In the genomic region with DNA sequence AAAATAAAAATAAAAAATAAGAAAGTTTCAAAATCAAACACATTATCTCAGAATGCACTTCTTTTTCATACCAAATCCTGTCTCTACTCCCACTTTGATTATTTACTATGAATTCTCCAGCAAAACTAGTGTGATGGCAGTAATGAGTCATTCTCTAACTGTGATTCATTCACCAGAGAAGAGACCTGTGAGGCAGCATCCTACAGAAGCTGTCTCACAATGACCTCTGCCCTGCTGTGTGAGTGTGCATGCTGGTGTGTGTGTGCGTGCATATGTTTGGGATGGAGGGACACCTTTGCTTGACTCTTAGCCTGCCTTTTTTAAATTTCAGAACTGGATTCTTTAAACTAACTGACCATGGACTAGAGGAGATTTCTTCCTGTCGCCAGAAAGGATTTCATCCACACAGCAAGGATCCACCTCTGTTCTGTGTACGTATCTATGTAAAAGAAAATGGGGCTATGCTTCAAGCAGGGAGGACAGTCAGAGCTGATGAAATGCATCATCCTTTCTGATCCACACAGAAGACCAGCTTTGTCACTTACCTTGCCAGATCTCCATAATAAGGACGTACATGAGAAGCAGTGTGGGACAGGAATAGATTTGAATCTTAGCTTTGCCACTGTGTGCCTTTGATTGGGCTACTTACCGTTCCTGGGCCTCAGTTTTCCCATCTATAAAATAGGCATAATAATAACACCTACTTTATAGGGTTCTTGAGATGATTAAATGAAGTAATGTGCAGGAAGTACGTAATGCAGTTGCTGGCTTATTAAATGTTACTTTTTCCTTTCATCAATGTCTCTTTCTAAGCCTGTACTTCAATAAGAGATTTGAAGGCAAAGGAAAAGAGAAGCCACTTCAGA, we compare ENCODE assay signal across 10 cellular contexts. TPM values are rescaled to one million over a fixed set of nuclear protein-coding genes. Genes with fewer than 3 reads are reported as not detected.
DNase-seq lines count a peak whose midpoint lies in the region; ATAC-seq, FAIRE-seq and TF ChIP-seq lines count a peak whose summit lies in the region.
"Had no signal": no experiment of that assay in that cellular context is flagged by ENCODE, and none has a peak within 500 bp of the region (broad histone marks: within the 10 kb centered on the region; RNA-seq: fewer than 3 reads in every experiment).

No MANE protein-coding gene starts in this region.

- peak overlapping the region; percentile 56 for H3K27ac Mint-ChIP-seq in activated T-helper 1 cell treated with anti-CD3 and anti-CD28 coated beads, Interleukin-12 subunit alpha, Interleukin-12 subunit beta, Interleukin-2, Interleukin-4 antibody, amounts not matched to agents 30 ng/mL and 10 ng/mL and 1 ng/mL, durations not matched to agents 14 hours and 24 hours and 36 hours
- no peak overlapping the region for H3K27ac Mint-ChIP-seq in neural progenitor cell

- ATAC-seq in heart right ventricle, result no peak

- H3K36me3 Mint-ChIP-seq in activated T-helper 1 cell treated with anti-CD3 and anti-CD28 coated beads, Interleukin-12 subunit alpha, Interleukin-12 subunit beta, Interleukin-2, Interleukin-4 antibody, amounts not matched to agents 30 ng/mL and 10 ng/mL and 1 ng/mL, durations not matched to agents 14 hours and 24 hours and 36 hours (ENCODE audit: low read depth), result peaks cover 70% of the 10 kb centered on the region
- H3K36me3 Mint-ChIP-seq in neural progenitor cell, result peaks cover 38% of the 10 kb centered on the region

- H4K20me1 ChIP-seq in keratinocyte (ENCODE audit: control insufficient read depth, extremely low read depth, insufficient read depth, low read length) (no peaks in the 10 kb centered on the region), neural progenitor cell (ENCODE audit: low read depth) (no peaks in the 10 kb centered on the region)

- no peaks in the 10 kb centered on the region for H3K27me3 Mint-ChIP-seq in activated T-helper 1 cell treated with anti-CD3 and anti-CD28 coated beads, Interleukin-12 subunit alpha, Interleukin-12 subunit beta, Interleukin-2, Interleukin-4 antibody, amounts not matched to agents 30 ng/mL and 10 ng/mL and 1 ng/mL, durations not matched to agents 14 hours and 24 hours and 36 hours (ENCODE audit: insufficient read depth)
- no peaks in the 10 kb centered on the region for H3K27me3 Mint-ChIP-seq in neural progenitor cell (ENCODE audit: insufficient read depth, low read depth)
- H3K27me3 Mint-ChIP-seq: CD8-positive, alpha-beta memory T cell had no signal

- TF ChIP-seq CTCF in keratinocyte (optimal IDR thresholded peaks at IDR 0.05 in 1 of 3, IDR thresholded peaks at IDR 0.05 in 1 of 3, conservative IDR thresholded peaks at IDR 0.05 in 1 of 3; ENCODE audit: extremely low read depth in 1 of 3, insufficient read depth in 2 of 3, low read length in 3 of 3), result peak in 1 of 3 experiments; percentile 8
- no peak for TF ChIP-seq CTCF in neural progenitor cell (IDR thresholded peaks at IDR 0.05)
- no peak for TF ChIP-seq CTCF in heart right ventricle (IDR thresholded peaks at IDR 0.05)
- TF ChIP-seq CTCF in GM13977 (IDR thresholded peaks at IDR 0.05; ENCODE audit: extremely low read depth, insufficient read depth, missing control alignments), result no peak

- intact Hi-C loops in activated T-helper 1 cell treated with anti-CD3 and anti-CD28 coated beads, Interleukin-12 subunit alpha, Interleukin-12 subunit beta, Interleukin-2, Interleukin-4 antibody, amounts not matched to agents 30 ng/mL and 10 ng/mL and 1 ng/mL, durations not matched to agents 14 hours and 24 hours and 36 hours (cut with micrococcal nuclease), result loop anchor here (1.0 to 2.0 kb wide), 5 partner anchors 26 to 288 kb away; a partner anchor contains a TSS
- intact Hi-C loops in heart right ventricle (cut with DNase I), result loop anchor here in 1 of 10 donors (10.0 kb wide), 1 partner anchor 125 kb away; a partner anchor contains a TSS

- no peaks in the 10 kb centered on the region for H3F3A ChIP-seq in neural progenitor cell (ENCODE audit: low read depth)

- DNase-seq in A172 (ENCODE audit: low spot score) (peak; percentile 79), HS-27A (ENCODE audit: low read depth) (peak; percentile 48), keratinocyte (ENCODE audit: low read depth, low spot score) (peak; percentile 40), mesenteric fat pad (ENCODE audit: low spot score) (no peak), neural progenitor cell (ENCODE audit: low spot score) (no peak), heart right ventricle (no peak), GM13977 (ENCODE audit: low spot score) (no peak)
- DNase-seq in activated T-helper 1 cell treated with anti-CD3 and anti-CD28 coated beads, Interleukin-12 subunit alpha, Interleukin-12 subunit beta, Interleukin-2, Interleukin-4 antibody, amounts not matched to agents 30 ng/mL and 10 ng/mL and 1 ng/mL, durations not matched to agents 14 hours and 24 hours and 36 hours (ENCODE audit: low spot score), result no peak
- DNase-seq: CD8-positive, alpha-beta memory T cell had no signal

- H3K9me1 ChIP-seq in keratinocyte (ENCODE audit: control insufficient read depth, extremely low read depth, insufficient read depth, low read length), result no peaks in the 10 kb centered on the region

- dilution Hi-C loops in keratinocyte (cut with MboI; ENCODE audit: extremely low pct_ligation_motif_present, low sequenced_read_pairs), result no loop called here

- H3K27me3 ChIP-seq in keratinocyte (ENCODE audit: control insufficient read depth, extremely low read depth, insufficient read depth, low read length), result no peaks in the 10 kb centered on the region
- H3K27me3 ChIP-seq in neural progenitor cell, result no peaks in the 10 kb centered on the region
- no peaks in the 10 kb centered on the region for H3K27me3 ChIP-seq in heart right ventricle

- peaks cover 39 to 46% of the 10 kb centered on the region in 2 experiments for H3K36me3 ChIP-seq in keratinocyte (ENCODE audit: control insufficient read depth in 2 of 2, extremely low read depth in 1 of 2, insufficient read depth in 2 of 2, low read length in 2 of 2)
- H3K36me3 ChIP-seq in neural progenitor cell, result peaks cover 12% of the 10 kb centered on the region
- H3K36me3 ChIP-seq in heart right ventricle, result peaks cover 0 to 100% (median 58%) of the 10 kb centered on the region in 9 donors

- H3K9me3 ChIP-seq in keratinocyte (ENCODE audit: control insufficient read depth, low read depth, low read length) (no peaks in the 10 kb centered on the region), neural progenitor cell (ENCODE audit: low read depth) (no peaks in the 10 kb centered on the region), heart right ventricle (no peaks in the 10 kb centered on the region)

- no peaks in the 10 kb centered on the region for H3K9me3 Mint-ChIP-seq in activated T-helper 1 cell treated with anti-CD3 and anti-CD28 coated beads, Interleukin-12 subunit alpha, Interleukin-12 subunit beta, Interleukin-2, Interleukin-4 antibody, amounts not matched to agents 30 ng/mL and 10 ng/mL and 1 ng/mL, durations not matched to agents 14 hours and 24 hours and 36 hours
- H3K9me3 Mint-ChIP-seq in neural progenitor cell, result no peaks in the 10 kb centered on the region
- H3K9me3 Mint-ChIP-seq: CD8-positive, alpha-beta memory T cell had no signal

- H3K4me3 Mint-ChIP-seq in activated T-helper 1 cell treated with anti-CD3 and anti-CD28 coated beads, Interleukin-12 subunit alpha, Interleukin-12 subunit beta, Interleukin-2, Interleukin-4 antibody, amounts not matched to agents 30 ng/mL and 10 ng/mL and 1 ng/mL, durations not matched to agents 14 hours and 24 hours and 36 hours, result no peak overlapping the region
- no peak overlapping the region for H3K4me3 Mint-ChIP-seq in neural progenitor cell
- H3K4me3 Mint-ChIP-seq: CD8-positive, alpha-beta memory T cell had no signal

- in situ Hi-C loops in GM13977 (cut with MboI; ENCODE audit: low pct_unique_long_range_greater_than_20kb, low sequenced_read_pairs, unreplicated experiment), result no loop called here

- H3K4me1 Mint-ChIP-seq in activated T-helper 1 cell treated with anti-CD3 and anti-CD28 coated beads, Interleukin-12 subunit alpha, Interleukin-12 subunit beta, Interleukin-2, Interleukin-4 antibody, amounts not matched to agents 30 ng/mL and 10 ng/mL and 1 ng/mL, durations not matched to agents 14 hours and 24 hours and 36 hours (ENCODE audit: low read depth), result peaks cover 48% of the 10 kb centered on the region
- no peaks in the 10 kb centered on the region for H3K4me1 Mint-ChIP-seq in neural progenitor cell
- H3K4me1 Mint-ChIP-seq: CD8-positive, alpha-beta memory T cell had no signal

- 94 to 97% methylated on average over 6 of the region's 6 CpGs for WGBS in heart right ventricle, 2 donors

- peaks cover 9% of the 10 kb centered on the region for H3K4me1 ChIP-seq in keratinocyte (ENCODE audit: control insufficient read depth, extremely low read depth, insufficient read depth, low read length)
- no peaks in the 10 kb centered on the region for H3K4me1 ChIP-seq in neural progenitor cell
- no peaks in the 10 kb centered on the region for H3K4me1 ChIP-seq in heart right ventricle

- H2AFZ ChIP-seq in keratinocyte (ENCODE audit: control insufficient read depth, low read length) (no peak overlapping the region), neural progenitor cell (replicated peaks) (no peak overlapping the region)

- H3K4me2 ChIP-seq in keratinocyte (ENCODE audit: control insufficient read depth, extremely low read depth, insufficient read depth, low read depth, low read length) (no peak overlapping the region), neural progenitor cell (no peak overlapping the region)
- H3K4me2 ChIP-seq: KMS-11 had no signal

- H3K4me3 ChIP-seq in keratinocyte (ENCODE audit: control insufficient read depth in 2 of 3, extremely low read depth in 1 of 3, insufficient read depth in 2 of 3, low read depth in 1 of 3, low read length in 3 of 3) (no peak overlapping the region), neural progenitor cell (no peak overlapping the region), heart right ventricle (no peak overlapping the region)

- FAIRE-seq in keratinocyte (lab: Jason Lieb, UNC), result peak; percentile 94

- H3K79me2 ChIP-seq in keratinocyte (ENCODE audit: control insufficient read depth, insufficient read depth, low read length) (no peaks in the 10 kb centered on the region), neural progenitor cell (ENCODE audit: low read depth) (no peaks in the 10 kb centered on the region)

- H3K27ac ChIP-seq in keratinocyte (ENCODE audit: control insufficient read depth, insufficient read depth, low read length), result peak overlapping the region; percentile 27
- H3K27ac ChIP-seq in neural progenitor cell, result no peak overlapping the region
- no peak overlapping the region for H3K27ac ChIP-seq in heart right ventricle
- H3K27ac ChIP-seq: KMS-11 had no signal

- H3K9ac ChIP-seq in keratinocyte (ENCODE audit: control insufficient read depth, extremely low read depth, insufficient read depth, low read length) (no peak overlapping the region), neural progenitor cell (no peak overlapping the region)
- H3K9ac ChIP-seq: KMS-11 had no signal

RNA-seq across cellular contexts. Expression of a gene that starts 31.2 kb away (rescaled TPM):
- total RNA-seq in A172 (2014; rRNA removed; shearing (Covaris generic)), result 8.0 and 9.4 TPM in 2 replicates
- total RNA-seq in activated T-helper 1 cell treated with anti-CD3 and anti-CD28 coated beads, Interleukin-12 subunit alpha, Interleukin-12 subunit beta, Interleukin-2, Interleukin-4 antibody, amounts not matched to agents 30 ng/mL and 10 ng/mL and 1 ng/mL, durations not matched to agents 14 hours and 24 hours and 36 hours, result 50.8 and 56.0 TPM in 2 replicates
- polyA plus RNA-seq in keratinocyte (86.5 to 120 TPM (median 95.4 TPM) in 3 replicates), heart right ventricle (10 to 100 TPM; 12.1 to 24.4 TPM)
- polyA plus RNA-seq in keratinocyte (2011; ENCODE audit: low read depth), result 115 TPM
- 117 and 156 TPM in 2 replicates for polyA plus RNA-seq in keratinocyte (2011; cell fraction: cytosol; rRNA removed)
- polyA plus RNA-seq in keratinocyte (2011; cell fraction: nucleus; rRNA removed), result 88.7 and 91.2 TPM in 2 replicates
- 53.3 and 82.7 TPM in 2 replicates for polyA plus RNA-seq in keratinocyte (2012; ENCODE audit: low replicate concordance)
- 45.8 to 90.3 TPM (median 81.4 TPM) in 3 replicates for polyA minus RNA-seq in keratinocyte
- 71.7 TPM for polyA minus RNA-seq in keratinocyte (2011; cell fraction: cytosol; rRNA and poly(A)+ RNA removed)
- 27.4 and 50.0 TPM in 2 replicates for polyA minus RNA-seq in keratinocyte (2011; cell fraction: nucleus; rRNA and poly(A)+ RNA removed)
- total RNA-seq in mesenteric fat pad (25.6 TPM), neural progenitor cell (ENCODE audit: low replicate concordance) (34.0 and 77.3 TPM in 2 replicates), heart right ventricle (10 to 100 TPM; 24.6 to 37.5 (median 33.0) TPM)

RNA-seq across cellular contexts. Expression of a gene that starts 32.9 kb away (rescaled TPM):
- not detected in 2 replicates for total RNA-seq in A172 (2014; rRNA removed; shearing (Covaris generic))
- total RNA-seq in activated T-helper 1 cell treated with anti-CD3 and anti-CD28 coated beads, Interleukin-12 subunit alpha, Interleukin-12 subunit beta, Interleukin-2, Interleukin-4 antibody, amounts not matched to agents 30 ng/mL and 10 ng/mL and 1 ng/mL, durations not matched to agents 14 hours and 24 hours and 36 hours, result 0.22 and 0.26 TPM in 2 replicates
- polyA plus RNA-seq in keratinocyte, result 0.12 to 0.18 TPM in 2 of 3 replicates, not detected in the other
- polyA plus RNA-seq in keratinocyte (2011; ENCODE audit: low read depth), result not detected
- polyA plus RNA-seq in keratinocyte (2011; cell fraction: cytosol; rRNA removed), result 0.26 and 0.69 TPM in 2 replicates
- polyA plus RNA-seq in keratinocyte (2011; cell fraction: nucleus; rRNA removed), result 0.47 and 0.93 TPM in 2 replicates
- polyA plus RNA-seq in keratinocyte (2012; ENCODE audit: low replicate concordance), result not detected in 2 replicates
- 0.30 TPM in 1 of 3 replicates, not detected in the others for polyA minus RNA-seq in keratinocyte
- not detected for polyA minus RNA-seq in keratinocyte (2011; cell fraction: cytosol; rRNA and poly(A)+ RNA removed)
- polyA minus RNA-seq in keratinocyte (2011; cell fraction: nucleus; rRNA and poly(A)+ RNA removed), result not detected in 2 replicates
- 13.2 TPM for total RNA-seq in mesenteric fat pad
- total RNA-seq in neural progenitor cell (ENCODE audit: low replicate concordance), result 0.19 and 0.32 TPM in 2 replicates
- total RNA-seq in heart right ventricle, result 1 to 10 TPM in 6 of 10 donors, under 1 TPM in 4; 0.52 to 3.7 (median 1.4) TPM
- 10 to 100 TPM in 1 of 2 donors, 1 to 10 TPM in 1; 5.6 to 44.1 TPM for polyA plus RNA-seq in heart right ventricle
- total RNA-seq: CD8-positive, alpha-beta memory T cell had no signal
- polyA plus RNA-seq: CD8-positive, alpha-beta memory T cell had no signal

Comparison
In these comparisons a context has a peak if more than half of its experiments do, and no peak if none do; other contexts are left out.
1. DNase-seq: peak in A172 (single experiment), HS-27A (single experiment) and keratinocyte (single experiment); none in activated T-helper 1 cell treated with anti-CD3 and anti-CD28 coated beads, Interleukin-12 subunit alpha, Interleukin-12 subunit beta, Interleukin-2, Interleukin-4 antibody, amounts not matched to agents 30 ng/mL and 10 ng/mL and 1 ng/mL, durations not matched to agents 14 hours and 24 hours and 36 hours (single experiment), mesenteric fat pad (single experiment), neural progenitor cell (single experiment), heart right ventricle (0 of 2) and GM13977 (single experiment).